In genomic region chr17:81858170-81858966, GRCh38 we compare ENCODE assay signal across 8 cellular contexts. TPM values are rescaled to one million over a fixed set of nuclear protein-coding genes. Genes with fewer than 3 reads are reported as not detected.
DNase-seq lines count a peak whose midpoint lies in the region; ATAC-seq and TF ChIP-seq lines count a peak whose summit lies in the region.

No MANE protein-coding gene starts in this region.

- DNase-seq in activated T-cell treated with anti-CD3 and anti-CD28 coated beads, Interleukin-2, amount 50 U/mL, for 24 hours, result no peak
- DNase-seq in activated T-cell treated with anti-CD3 and anti-CD28 coated beads for 4 hours (no peak), T-helper 17 cell (no peak), fibroblast of villous mesenchyme (ENCODE audit: low read depth) (no peak)
- DNase-seq in stimulated activated naive CD4-positive, alpha-beta T cell treated with Interleukin-2 at 50 U/mL for 16 hours (lab: John Stamatoyannopoulos, UW), result no peak

- no peak for TF ChIP-seq CTCF in fibroblast of villous mesenchyme (IDR thresholded peaks at IDR 0.05; ENCODE audit: insufficient read depth, low read depth, low read length)

- peak overlapping the region; percentile 13 to 33 for H3K9ac ChIP-seq in stomach smooth muscle (ENCODE audit: low read length in 2 of 2)

- peaks cover 2% of the 10 kb centered on the region for H3K27me3 Mint-ChIP-seq in activated T-cell treated with anti-CD3 and anti-CD28 coated beads, Interleukin-2, amount 50 U/mL, for 24 hours
- H3K27me3 Mint-ChIP-seq in T-helper 17 cell, result no peaks in the 10 kb centered on the region

- H3K27ac ChIP-seq in stomach smooth muscle (ENCODE audit: low read length), result no peak overlapping the region

- peak overlapping the region; percentile 71 for H3K4me3 ChIP-seq in fibroblast of villous mesenchyme (ENCODE audit: low read depth, low read length)
- H3K4me3 ChIP-seq in stomach smooth muscle (ENCODE audit: low read length in 2 of 2), result peak overlapping the region in 1 of 2 donors; percentile 84

- peak overlapping the region; percentile 86 for H3K27ac Mint-ChIP-seq in activated T-cell treated with anti-CD3 and anti-CD28 coated beads, Interleukin-2, amount 50 U/mL, for 24 hours
- peak overlapping the region; percentile 78 for H3K27ac Mint-ChIP-seq in T-helper 17 cell

- ATAC-seq in T-helper 17 cell (no peak), GM21529 (IDR thresholded peaks at IDR 0.05; ENCODE audit: unreplicated experiment) (no peak), GM21526 (IDR thresholded peaks at IDR 0.05; ENCODE audit: low FRiP score, unreplicated experiment) (no peak)

- peaks cover 46% of the 10 kb centered on the region for H3K4me1 Mint-ChIP-seq in activated T-cell treated with anti-CD3 and anti-CD28 coated beads, Interleukin-2, amount 50 U/mL, for 24 hours (ENCODE audit: low read depth)
- peaks cover 21% of the 10 kb centered on the region for H3K4me1 Mint-ChIP-seq in T-helper 17 cell

- peaks cover 28 to 32% of the 10 kb centered on the region in 2 donors for H3K36me3 ChIP-seq in stomach smooth muscle (ENCODE audit: control insufficient read depth in 2 of 2, insufficient read depth in 2 of 2, low read length in 2 of 2)

- H3K4me1 ChIP-seq in stomach smooth muscle (ENCODE audit: control insufficient read depth, insufficient read depth, low read length), result peaks cover 39% of the 10 kb centered on the region

- H3K36me3 Mint-ChIP-seq in activated T-cell treated with anti-CD3 and anti-CD28 coated beads, Interleukin-2, amount 50 U/mL, for 24 hours (ENCODE audit: low read depth), result peaks cover 83% of the 10 kb centered on the region
- H3K36me3 Mint-ChIP-seq in T-helper 17 cell (ENCODE audit: low read depth), result peaks cover 3% of the 10 kb centered on the region

- H3K9me3 Mint-ChIP-seq in activated T-cell treated with anti-CD3 and anti-CD28 coated beads, Interleukin-2, amount 50 U/mL, for 24 hours, result no peaks in the 10 kb centered on the region

- H3K9me3 ChIP-seq in T-helper 17 cell (ENCODE audit: control insufficient read depth, low read length, poor library complexity, severe bottlenecking) (no peaks in the 10 kb centered on the region), stomach smooth muscle (ENCODE audit: control insufficient read depth in 2 of 2, low read length in 2 of 2) (no peaks in the 10 kb centered on the region)

- H3K4me3 Mint-ChIP-seq in activated T-cell treated with anti-CD3 and anti-CD28 coated beads, Interleukin-2, amount 50 U/mL, for 24 hours, result peak overlapping the region; percentile 86
- peak overlapping the region; percentile 94 for H3K4me3 Mint-ChIP-seq in T-helper 17 cell

- H3K27me3 ChIP-seq in stomach smooth muscle (ENCODE audit: control insufficient read depth in 1 of 2, insufficient read depth in 2 of 2, low read length in 2 of 2), result no peaks in the 10 kb centered on the region

RNA-seq across cellular contexts. Expression of gene P4HB, which starts 2.0 kb away (rescaled TPM):
- 100 to 1,000 TPM; 281 to 320 TPM for total RNA-seq in T-helper 17 cell
- 735 and 809 TPM in 2 replicates for total RNA-seq in fibroblast of villous mesenchyme

RNA-seq across cellular contexts. Expression of gene ARHGDIA, which starts 12.8 kb away (rescaled TPM):
- total RNA-seq in T-helper 17 cell (100 to 1,000 TPM; 564 to 643 TPM), fibroblast of villous mesenchyme (106 and 181 TPM in 2 replicates)

RNA-seq across cellular contexts. Expression of gene PPP1R27, which starts 23.5 kb away (rescaled TPM):
- total RNA-seq in T-helper 17 cell (not detected), fibroblast of villous mesenchyme (not detected in 2 replicates)

RNA-seq across cellular contexts. Expression of gene MCRIP1, which starts 25.3 kb away (rescaled TPM):
- total RNA-seq in T-helper 17 cell (10 to 100 TPM; 50.3 to 51.9 TPM), fibroblast of villous mesenchyme (55.7 and 96.6 TPM in 2 replicates)

RNA-seq across cellular contexts. Expression of gene ALYREF, which starts 33.0 kb away (rescaled TPM):
- total RNA-seq in T-helper 17 cell, result 10 to 100 TPM; 79.9 to 88.8 TPM
- total RNA-seq in fibroblast of villous mesenchyme, result 120 and 134 TPM in 2 replicates
